In the genomic region with DNA sequence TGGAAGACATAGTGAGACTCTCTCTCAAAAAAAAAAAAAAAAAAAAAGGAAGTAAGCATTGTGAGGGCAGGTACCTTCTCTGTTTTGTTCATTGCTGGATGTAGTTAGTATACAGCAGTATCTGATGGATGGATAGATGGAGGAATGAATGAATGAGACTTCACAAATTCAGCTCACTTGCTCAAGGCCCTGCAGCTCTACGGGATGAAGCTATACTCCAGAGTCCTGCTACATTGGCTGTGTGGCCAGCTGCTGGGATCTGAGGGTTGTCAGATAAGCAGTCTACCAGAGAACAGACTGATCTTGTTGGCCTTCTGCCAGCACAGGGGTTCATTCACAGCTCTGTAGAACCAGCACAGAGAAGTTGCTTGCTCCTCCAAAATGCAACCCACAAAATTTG, we compare ENCODE assay signal across 19 cellular contexts. TPM values are rescaled to one million over a fixed set of nuclear protein-coding genes. Genes with fewer than 3 reads are reported as not detected.
DNase-seq lines count a peak whose midpoint lies in the region; ATAC-seq and TF ChIP-seq lines count a peak whose summit lies in the region.
"Had no signal": no experiment of that assay in that cellular context is flagged by ENCODE, and none has a peak within 500 bp of the region (broad histone marks: within the 10 kb centered on the region; RNA-seq: fewer than 3 reads in every experiment).

No MANE protein-coding gene starts in this region.

- H3K9me3 Mint-ChIP-seq in nephron progenitor cell: peaks cover 23% of the 10 kb centered on the region
- H3K9me3 Mint-ChIP-seq: activated B cell treated with CpG ODN at 0.5 μM for 24 hours; activated naive CD8-positive, alpha-beta T cell treated with anti-CD3 and anti-CD28 coated beads for 36 hours; natural killer cell treated with Interleukin-12 subunit alpha and Interleukin-12 subunit beta and Interleukin-15 and Interleukin-18, amount 100 ng/mL, for 72 hours had no signal

- H3K36me3 Mint-ChIP-seq in nephron progenitor cell (ENCODE audit: low read depth): peaks cover 84% of the 10 kb centered on the region

- H3K4me1 ChIP-seq in SJCRH30: no peaks in the 10 kb centered on the region

- no peaks in the 10 kb centered on the region for H3K27me3 Mint-ChIP-seq in nephron progenitor cell (ENCODE audit: low read depth, poor library complexity)
- H3K27me3 Mint-ChIP-seq: activated B cell treated with CpG ODN at 0.5 μM for 24 hours; activated naive CD8-positive, alpha-beta T cell treated with anti-CD3 and anti-CD28 coated beads for 36 hours; natural killer cell treated with Interleukin-12 subunit alpha and Interleukin-12 subunit beta and Interleukin-15 and Interleukin-18, amount 100 ng/mL, for 72 hours had no signal

- peaks cover 22% of the 10 kb centered on the region; the same call in 1 of the 2 replicates for H3K36me3 ChIP-seq in SJCRH30

- no peak overlapping the region for H3K4me3 Mint-ChIP-seq in nephron progenitor cell
- H3K4me3 Mint-ChIP-seq: activated B cell treated with CpG ODN at 0.5 μM for 24 hours; activated CD8-positive, alpha-beta T cell treated with anti-CD3 and anti-CD28 coated beads, Interleukin-2, amount 10 ng/mL, durations not matched to agents 7 days and 5 days; activated naive CD8-positive, alpha-beta T cell treated with anti-CD3 and anti-CD28 coated beads for 36 hours; natural killer cell treated with Interleukin-12 subunit alpha and Interleukin-12 subunit beta and Interleukin-15 and Interleukin-18, amount 100 ng/mL, for 72 hours had no signal

- no peaks in the 10 kb centered on the region for H3K9me3 ChIP-seq in SJCRH30 (replicated peaks)
- H3K9me3 ChIP-seq: esophagus squamous epithelium had no signal

- ATAC-seq in GM19324 (IDR thresholded peaks at IDR 0.05; ENCODE audit: low FRiP score, unreplicated experiment): no peak
- ATAC-seq: activated CD8-positive, alpha-beta T cell treated with anti-CD3 and anti-CD28 coated beads, Interleukin-2, amount 10 ng/mL, durations not matched to agents 7 days and 5 days; GM12878; natural killer cell treated with Interleukin-12 subunit alpha and Interleukin-12 subunit beta and Interleukin-15 and Interleukin-18, amount 100 ng/mL, for 72 hours had no signal

- no peak for TF ChIP-seq CTCF in fibroblast of pulmonary artery (IDR thresholded peaks at IDR 0.05; ENCODE audit: low read length, missing control alignments)
- TF ChIP-seq CTCF in nephron progenitor cell (IDR thresholded peaks at IDR 0.05): no peak

- no peaks in the 10 kb centered on the region for H3K27me3 ChIP-seq in SJCRH30
- H3K27me3 ChIP-seq: esophagus squamous epithelium had no signal

- peak in 75 of 76 experiments; percentile 23 to 91 (median 81) for DNase-seq in HUDEP-2 (lab: John Stamatoyannopoulos, UW; ENCODE audit: unreplicated experiment in 76 of 76)
- peak; percentile 7 to 30 for DNase-seq in SJCRH30
- peak; percentile 33 for DNase-seq in fibroblast of pulmonary artery (ENCODE audit: low read depth)
- DNase-seq in nephron progenitor cell: no peak
- no peak for DNase-seq in NCI-H146 treated with DMSO at 0.1 percent for 48 hours (lab: John Stamatoyannopoulos, UW; ENCODE audit: unreplicated experiment)
- no peak for DNase-seq in CD1c-positive myeloid dendritic cell (ENCODE audit: extremely low spot score)
- DNase-seq in OCI-M2 (lab: John Stamatoyannopoulos, UW; ENCODE audit: unreplicated experiment): no peak
- DNase-seq: activated B cell treated with CpG ODN at 0.5 μM for 24 hours; activated CD8-positive, alpha-beta T cell treated with anti-CD3 and anti-CD28 coated beads, Interleukin-2, amount 10 ng/mL, durations not matched to agents 7 days and 5 days; activated naive CD8-positive, alpha-beta T cell treated with anti-CD3 and anti-CD28 coated beads for 36 hours; activated T-cell treated with anti-CD3 and anti-CD28 coated beads, Interleukin-2, amount 50 U/mL, for 48 hours; esophagus squamous epithelium; GF-D8; mesendoderm; T-helper 1 cell had no signal

- H3K4me3 ChIP-seq in SJCRH30: no peak overlapping the region
- no peak overlapping the region for H3K4me3 ChIP-seq in fibroblast of pulmonary artery (replicated peaks; ENCODE audit: low read depth, low read length)
- H3K4me3 ChIP-seq: esophagus squamous epithelium, GM12878, smooth muscle cell had no signal

- H3K27ac Mint-ChIP-seq in nephron progenitor cell: peak overlapping the region; percentile 89
- H3K27ac Mint-ChIP-seq: activated B cell treated with CpG ODN at 0.5 μM for 24 hours; activated naive CD8-positive, alpha-beta T cell treated with anti-CD3 and anti-CD28 coated beads for 36 hours; natural killer cell treated with Interleukin-12 subunit alpha and Interleukin-12 subunit beta and Interleukin-15 and Interleukin-18, amount 100 ng/mL, for 72 hours had no signal

- peaks cover 8% of the 10 kb centered on the region for H3K4me1 Mint-ChIP-seq in nephron progenitor cell

- no peak overlapping the region for H3K27ac ChIP-seq in SJCRH30

RNA-seq across cellular contexts. Expression of a gene that starts 35.0 kb away (rescaled TPM):
- 37.1 and 40.7 TPM in 2 replicates for total RNA-seq in SJCRH30 (2014; rRNA removed; shearing (Covaris generic))

RNA-seq across cellular contexts. Expression of a gene that starts 35.4 kb away (rescaled TPM):
- total RNA-seq in SJCRH30 (2014; rRNA removed; shearing (Covaris generic)): 13.4 and 15.2 TPM in 2 replicates

Comparison
In these comparisons a context has a peak if more than half of its experiments do, and no peak if none do; other contexts are left out.
1. DNase-seq: peak in HUDEP-2 (75 of 76), SJCRH30 (2 of 2) and fibroblast of pulmonary artery (single experiment); none in nephron progenitor cell (single experiment), NCI-H146 treated with DMSO at 0.1 percent for 48 hours (single experiment), CD1c-positive myeloid dendritic cell (single experiment) and OCI-M2 (single experiment).